ENCODE assay signal across 8 cellular contexts in genomic region chr11:47847892-47848635, GRCh38. TPM values are rescaled to one million over a fixed set of nuclear protein-coding genes. Genes with fewer than 3 reads are reported as not detected.
DNase-seq lines count a peak whose midpoint lies in the region; ATAC-seq and TF ChIP-seq lines count a peak whose summit lies in the region.

Gene NUP160 (minus strand): TSS chr11:47848350. CDS start chr11:47848318, 32 bp downstream.

- intact Hi-C loops in left lung (cut with DNase I): no loop called here

- H3K27me3 ChIP-seq in left lung: no peaks in the 10 kb centered on the region

- H3K4me3 ChIP-seq in left lung: peak within 1 kb of the TSS; percentile 59 to 93

- peak; percentile 91 for TF ChIP-seq POLR2A in GM19099 (IDR thresholded peaks at IDR 0.05; ENCODE audit: extremely low read depth, insufficient read length, low read depth)

- peaks cover 8 to 41% of the 10 kb centered on the region in 2 donors for H3K4me1 ChIP-seq in left lung

- TF ChIP-seq CTCF in left lung (IDR thresholded peaks at IDR 0.05): no peak

- H3K9me3 ChIP-seq in left lung: no peaks in the 10 kb centered on the region

- DNase-seq in AML-193 (lab: John Stamatoyannopoulos, UW) (peak; percentile 51 to 70), NCI-H526 treated with DMSO at 0.1 percent for 48 hours (lab: John Stamatoyannopoulos, UW) (peak; percentile 77), dermis blood vessel endothelial cell (peak; percentile 77), left lung (peak; percentile 86 to 98)
- DNase-seq in activated CD4-positive, alpha-beta T cell treated with anti-CD3 and anti-CD28 coated beads, Interleukin-2, amount 50 U/mL, for 4 hours: peak; percentile 82 to 84
- DNase-seq in stimulated activated CD4-positive, alpha-beta T cell treated with anti-CD3 and anti-CD28 coated beads, Interleukin-2, amount 100 ng/mL, for 4 hours (ENCODE audit: low read depth): peak; percentile 82

- ATAC-seq in HG03342 (IDR thresholded peaks at IDR 0.05; ENCODE audit: unreplicated experiment) (peak; percentile 76), left lung (peak; percentile 94)

- peaks cover 0 to 10% of the 10 kb centered on the region in 2 donors for H3K36me3 ChIP-seq in left lung

- peak within 1 kb of the TSS; percentile 83 to 92 for H3K27ac ChIP-seq in left lung

RNA-seq across cellular contexts. Expression of gene NUP160, which starts in this region (rescaled TPM):
- total RNA-seq in dermis blood vessel endothelial cell (25.9 and 38.2 TPM in 2 replicates), left lung (10 to 100 TPM; 31.9 to 41.9 TPM)

Comparison
In these comparisons a context has a peak if more than half of its experiments do, and no peak if none do; other contexts are left out.
1. Peak in every context shown above with its lines: DNase-seq, ATAC-seq, H3K4me3 ChIP-seq and H3K27ac ChIP-seq.